8 cellular contexts compared by ENCODE assay signal in genomic region chr4:87103691-87104187, GRCh38.
DNase-seq lines count a peak whose midpoint lies in the region; ATAC-seq and TF ChIP-seq lines count a peak whose summit lies in the region.

No MANE protein-coding gene starts in this region.

- ATAC-seq in thoracic aorta (ENCODE audit: insufficient number of reproducible peaks, low FRiP score, low read depth) (peak; percentile 30), GM21619 (IDR thresholded peaks at IDR 0.05; ENCODE audit: unreplicated experiment) (no peak), GM21447 (IDR thresholded peaks at IDR 0.05; ENCODE audit: unreplicated experiment) (no peak)

- H3K4me3 ChIP-seq in thoracic aorta, result peak overlapping the region; percentile 22

- H3K27ac ChIP-seq in thoracic aorta, result peak overlapping the region; percentile 73 to 86

- TF ChIP-seq CTCF in thoracic aorta (IDR thresholded peaks at IDR 0.05), result no peak

- H3K27me3 ChIP-seq in thoracic aorta (replicated peaks; ENCODE audit: insufficient read depth), result no peaks in the 10 kb centered on the region

- peak; percentile 9 for DNase-seq in activated CD4-positive, alpha-beta T cell treated with anti-CD3 and anti-CD28 coated beads, Interleukin-2, amount 50 U/mL, for 1 hour
- DNase-seq in activated CD4-positive, alpha-beta T cell treated with anti-CD3 and anti-CD28 coated beads, Interleukin-2, amount 50 U/mL, for 48 hours, result no peak
- DNase-seq in amniotic stem cell (lab: John Stamatoyannopoulos, UW) (peak; percentile 24), kidney tubule cell (ENCODE audit: low spot score) (peak; percentile 79), thoracic aorta (ENCODE audit: low spot score) (no peak), germinal center (ENCODE audit: low spot score) (no peak)

- H3K4me1 ChIP-seq in thoracic aorta (ENCODE audit: control insufficient read depth in 1 of 2, low read depth in 2 of 2), result peaks cover 27 to 52% of the 10 kb centered on the region in 2 donors

- H3K9me3 ChIP-seq in thoracic aorta, result no peaks in the 10 kb centered on the region

- no peaks in the 10 kb centered on the region for H3K36me3 ChIP-seq in thoracic aorta

Comparison
In these comparisons a context has a peak if more than half of its experiments do, and no peak if none do; other contexts are left out.
1. DNase-seq: peak in activated CD4-positive, alpha-beta T cell treated with anti-CD3 and anti-CD28 coated beads, Interleukin-2, amount 50 U/mL, for 1 hour (single experiment), amniotic stem cell (single experiment) and kidney tubule cell (single experiment); none in activated CD4-positive, alpha-beta T cell treated with anti-CD3 and anti-CD28 coated beads, Interleukin-2, amount 50 U/mL, for 48 hours (0 of 2), thoracic aorta (single experiment) and germinal center (single experiment).